ENCODE assay signal across 10 cellular contexts in the genomic region with DNA sequence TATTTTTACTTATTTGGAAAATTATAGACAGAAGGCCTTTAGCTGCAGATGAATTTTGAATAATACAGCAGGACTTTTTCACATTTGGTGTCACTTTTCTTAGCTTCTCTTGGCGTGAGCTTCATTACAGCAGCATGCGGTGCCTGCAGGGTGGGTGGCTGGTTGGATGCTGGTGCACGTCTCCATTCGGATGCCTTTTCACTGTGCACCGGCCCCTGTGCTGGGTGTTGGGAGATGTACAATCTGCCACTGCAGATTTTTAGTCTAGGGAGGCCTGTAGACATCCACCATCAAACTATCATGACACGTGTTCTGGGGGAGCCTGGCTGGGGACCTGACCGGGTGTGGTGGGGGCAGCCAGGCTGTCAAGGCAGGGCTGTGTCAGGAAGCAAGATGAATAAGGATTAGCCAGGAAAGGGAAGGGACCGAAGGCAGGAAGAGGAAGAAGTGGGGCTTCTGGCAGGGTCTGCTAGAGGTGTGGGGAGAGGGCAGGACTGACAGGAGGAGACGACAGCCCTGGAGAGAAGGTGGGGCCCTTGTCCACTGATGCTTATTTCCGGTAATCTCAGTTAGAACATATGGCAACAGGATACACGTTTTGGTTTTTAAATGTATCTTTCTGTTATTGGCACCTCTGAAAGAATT.
DNase-seq lines count a peak whose midpoint lies in the region; ATAC-seq lines count a peak whose summit lies in the region.
"Had no signal": no experiment of that assay in that cellular context is flagged by ENCODE, and none has a peak within 500 bp of the region (broad histone marks: within the 10 kb centered on the region; RNA-seq: fewer than 3 reads in every experiment).

No MANE protein-coding gene starts in this region.

- H3K9me3 Mint-ChIP-seq in activated CD4-positive, alpha-beta T cell treated with anti-CD3 and anti-CD28 coated beads, Interleukin-2, amount 10 ng/mL, durations not matched to agents 24 days and 14 days, result no peaks in the 10 kb centered on the region
- H3K9me3 Mint-ChIP-seq in T-cell, result no peaks in the 10 kb centered on the region

- no peaks in the 10 kb centered on the region for H3K9me3 ChIP-seq in subcutaneous abdominal adipose tissue (ENCODE audit: control insufficient read depth in 5 of 5, low read length in 5 of 5)
- H3K9me3 ChIP-seq: A549 had no signal

- H3K36me3 Mint-ChIP-seq in activated CD4-positive, alpha-beta T cell treated with anti-CD3 and anti-CD28 coated beads, Interleukin-2, amount 10 ng/mL, durations not matched to agents 24 days and 14 days (ENCODE audit: low read depth), result peaks cover 25% of the 10 kb centered on the region
- peaks cover 18% of the 10 kb centered on the region for H3K36me3 Mint-ChIP-seq in T-cell

- CTCF ChIA-PET in T-cell (lab: Charles Lee), result interaction anchor here in 1 of 2 donors (0.6 to 1.5 kb wide), 3 partner anchors 22 to 136 kb away, joined by 3 read pairs; no protein-coding TSS in a partner anchor

- peak overlapping the region in 3 of 5 donors; percentile 62 to 66 (median 65) for H3K9ac ChIP-seq in subcutaneous abdominal adipose tissue (ENCODE audit: low read length in 5 of 5)

- peaks cover 47% of the 10 kb centered on the region for H3K4me1 Mint-ChIP-seq in activated CD4-positive, alpha-beta T cell treated with anti-CD3 and anti-CD28 coated beads, Interleukin-2, amount 10 ng/mL, durations not matched to agents 24 days and 14 days
- peaks cover 79 to 93% (median 79%) of the 10 kb centered on the region in 3 donors for H3K4me1 Mint-ChIP-seq in T-cell

- ATAC-seq in T-cell (replicated peaks in 1 of 4), result no peak
- no peak for ATAC-seq in GM18870 (IDR thresholded peaks at IDR 0.05; ENCODE audit: unreplicated experiment)
- ATAC-seq: A549 had no signal

- H3K27me3 ChIP-seq in subcutaneous abdominal adipose tissue (ENCODE audit: control insufficient read depth in 5 of 5, insufficient read depth in 4 of 5, low read length in 5 of 5), result no peaks in the 10 kb centered on the region
- H3K27me3 ChIP-seq: cardiac muscle cell had no signal

- intact Hi-C loops in activated CD4-positive, alpha-beta T cell treated with anti-CD3 and anti-CD28 coated beads, Interleukin-2, amount 10 ng/mL, durations not matched to agents 24 days and 14 days (cut with micrococcal nuclease), result no loop called here

- peak overlapping the region; percentile 55 for H3K27ac ChIP-seq in subcutaneous abdominal adipose tissue (ENCODE audit: low read depth, low read length)
- H3K27ac ChIP-seq: A549, cardiac muscle cell had no signal

- H3K27me3 Mint-ChIP-seq in activated CD4-positive, alpha-beta T cell treated with anti-CD3 and anti-CD28 coated beads, Interleukin-2, amount 10 ng/mL, durations not matched to agents 24 days and 14 days, result no peaks in the 10 kb centered on the region
- no peaks in the 10 kb centered on the region for H3K27me3 Mint-ChIP-seq in T-cell

- no peak for DNase-seq in activated CD4-positive, alpha-beta T cell treated with anti-CD3 and anti-CD28 coated beads, Interleukin-2, amount 10 ng/mL, durations not matched to agents 24 days and 14 days
- no peak for DNase-seq in activated CD4-positive, alpha-beta T cell treated with anti-CD3 and anti-CD28 coated beads for 4 hours
- DNase-seq in T-cell (no peak), inferior parietal cortex (ENCODE audit: extremely low spot score) (peak; percentile 11), SHP77 treated with DMSO at 0.1 percent for 48 hours (lab: John Stamatoyannopoulos, UW) (no peak), COLO829 (ENCODE audit: low spot score) (no peak)

- H3K27ac Mint-ChIP-seq in activated CD4-positive, alpha-beta T cell treated with anti-CD3 and anti-CD28 coated beads, Interleukin-2, amount 10 ng/mL, durations not matched to agents 24 days and 14 days, result peak overlapping the region; percentile 40
- peak overlapping the region; percentile 64 to 66 for H3K27ac Mint-ChIP-seq in T-cell

- peak overlapping the region in 4 of 5 donors; percentile 51 to 62 (median 55) for H3K4me3 ChIP-seq in subcutaneous abdominal adipose tissue (ENCODE audit: low read depth in 1 of 5, low read length in 5 of 5)
- H3K4me3 ChIP-seq: A549, cardiac muscle cell had no signal

- H3K4me1 ChIP-seq in subcutaneous abdominal adipose tissue (ENCODE audit: control insufficient read depth in 5 of 5, insufficient read depth in 5 of 5, low read length in 5 of 5), result peaks cover 17 to 70% (median 46%) of the 10 kb centered on the region in 5 donors

- peaks cover 0 to 9% (median 4%) of the 10 kb centered on the region in 5 donors for H3K36me3 ChIP-seq in subcutaneous abdominal adipose tissue (ENCODE audit: control insufficient read depth in 5 of 5, insufficient read depth in 5 of 5, low read length in 5 of 5)
- H3K36me3 ChIP-seq: cardiac muscle cell had no signal

- POLR2A ChIA-PET in T-cell (lab: Charles Lee), result interaction anchor here in 1 of 2 donors (1.4 kb wide), 1 partner anchor 15 kb away, joined by 4 read pairs; no protein-coding TSS in a partner anchor

- H3K4me3 Mint-ChIP-seq in activated CD4-positive, alpha-beta T cell treated with anti-CD3 and anti-CD28 coated beads, Interleukin-2, amount 10 ng/mL, durations not matched to agents 24 days and 14 days, result no peak overlapping the region
- H3K4me3 Mint-ChIP-seq in T-cell, result peak overlapping the region in 1 of 3 donors; percentile 13
